ENCODE assay signal across 8 cellular contexts in the genomic region with DNA sequence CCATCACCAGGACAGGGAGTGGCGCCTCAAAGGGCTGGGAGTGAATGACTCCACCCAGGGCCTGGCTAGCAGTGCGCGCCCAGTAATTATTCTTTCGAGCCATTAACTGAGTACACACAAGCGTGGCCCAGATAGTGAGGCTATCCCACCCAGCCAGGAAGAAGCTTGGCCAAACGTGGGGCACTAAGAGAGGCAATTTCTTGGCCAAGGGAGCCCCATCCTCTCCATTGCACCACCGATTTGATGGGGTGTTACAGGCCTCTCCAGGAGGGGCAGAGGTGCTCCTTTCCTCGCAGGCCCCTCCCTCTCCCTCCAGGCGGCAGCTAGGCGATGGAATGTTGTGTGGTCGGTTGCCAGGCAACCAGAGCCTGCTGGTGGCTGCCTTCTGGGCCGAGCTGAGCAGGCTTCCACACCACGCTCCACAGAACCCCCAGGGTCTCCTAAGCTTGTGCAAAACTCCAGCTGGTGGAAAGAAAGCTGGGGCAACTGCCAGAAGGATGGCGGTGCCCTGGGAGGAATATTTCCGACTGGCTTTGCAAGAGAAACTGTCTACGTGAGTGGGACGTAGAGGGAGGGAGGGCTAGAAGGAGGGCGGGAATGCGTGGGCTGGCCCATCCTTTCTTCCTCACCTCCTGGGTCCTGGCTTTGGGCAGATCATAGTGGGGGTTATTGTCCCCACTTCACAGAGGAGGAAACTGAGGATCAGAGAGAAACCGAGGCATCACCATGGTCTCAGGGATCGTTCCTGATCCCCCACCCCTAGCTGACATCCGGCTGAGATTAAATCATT. TPM values are rescaled to one million over a fixed set of nuclear protein-coding genes. Genes with fewer than 3 reads are reported as not detected.
DNase-seq lines count a peak whose midpoint lies in the region; ATAC-seq and TF ChIP-seq lines count a peak whose summit lies in the region.

A gene (plus strand): TSS at position 364 of the 790 bp plus-strand sequence. CDS start 134 bp downstream, at position 498.

- H3K4me3 ChIP-seq in astrocyte of the spinal cord (ENCODE audit: low read depth, low read length) (no peak within 1 kb of the TSS), spleen (no peak within 1 kb of the TSS)

- TF ChIP-seq CTCF in astrocyte of the spinal cord (IDR thresholded peaks at IDR 0.05; ENCODE audit: low read depth, low read length) = peak; percentile 7
- TF ChIP-seq CTCF in spleen (IDR thresholded peaks at IDR 0.05 in 8 of 11, conservative IDR thresholded peaks at IDR 0.05 in 3 of 11) = no peak

- peak within 1 kb of the TSS; percentile 34 for H3K27ac Mint-ChIP-seq in stimulated activated memory B cell treated with anti-CD40 and anti-IgM and Interleukin-4, amounts not matched to agents 10 μg/mL and 1 μg/mL and 100 μg/mL, for 72 hours

- peaks cover 24% of the 10 kb centered on the region for H3K4me1 Mint-ChIP-seq in stimulated activated memory B cell treated with anti-CD40 and anti-IgM and Interleukin-4, amounts not matched to agents 10 μg/mL and 1 μg/mL and 100 μg/mL, for 72 hours

- TF ChIP-seq POLR2A in GM18505 (IDR thresholded peaks at IDR 0.05; ENCODE audit: borderline replicate concordance, extremely low read depth, insufficient read depth, insufficient read length) = no peak
- no peak for TF ChIP-seq POLR2A in spleen (IDR thresholded peaks at IDR 0.05)

- H3K9me3 ChIP-seq in spleen = peaks cover 0 to 10% (median 6%) of the 10 kb centered on the region in 8 donors

- H3K36me3 ChIP-seq in spleen = no peaks in the 10 kb centered on the region

- no peak within 1 kb of the TSS for H3K27ac ChIP-seq in spleen

- peaks cover 3% of the 10 kb centered on the region for H3K9me3 Mint-ChIP-seq in stimulated activated memory B cell treated with anti-CD40 and anti-IgM and Interleukin-4, amounts not matched to agents 10 μg/mL and 1 μg/mL and 100 μg/mL, for 72 hours

- no peaks in the 10 kb centered on the region for H3K36me3 Mint-ChIP-seq in stimulated activated memory B cell treated with anti-CD40 and anti-IgM and Interleukin-4, amounts not matched to agents 10 μg/mL and 1 μg/mL and 100 μg/mL, for 72 hours

- peaks cover 16 to 25% (median 22%) of the 10 kb centered on the region in 6 donors for H3K4me1 ChIP-seq in spleen

- H3K27me3 ChIP-seq in spleen (replicated peaks in 1 of 7) = peaks cover 0 to 54% (median 18%) of the 10 kb centered on the region in 7 donors

- ATAC-seq in stimulated activated memory B cell treated with anti-CD40 and anti-IgM and Interleukin-4, amounts not matched to agents 10 μg/mL and 1 μg/mL and 100 μg/mL, for 72 hours = no peak
- ATAC-seq in GM18505 (IDR thresholded peaks at IDR 0.05; ENCODE audit: unreplicated experiment) = no peak

- in situ Hi-C loops in astrocyte of the spinal cord (cut with HindIII; ENCODE audit: low sequenced_read_pairs) = no loop called here

- H3K27me3 Mint-ChIP-seq in stimulated activated memory B cell treated with anti-CD40 and anti-IgM and Interleukin-4, amounts not matched to agents 10 μg/mL and 1 μg/mL and 100 μg/mL, for 72 hours = peaks cover 28% of the 10 kb centered on the region

- peak; percentile 93 for DNase-seq in H4 (ENCODE audit: low spot score)
- DNase-seq in NCI-H2227 treated with DMSO at 0.1 percent for 48 hours (lab: John Stamatoyannopoulos, UW) = peak; percentile 88
- peak; percentile 85 for DNase-seq in astrocyte of the spinal cord (ENCODE audit: low read depth, low spot score)
- DNase-seq in iPS DF 19.7 (ENCODE audit: low read depth, low spot score) = peak; percentile 78
- DNase-seq in cortex of kidney (lab: John Stamatoyannopoulos, UW) = no peak
- DNase-seq in spleen = no peak

- no peak within 1 kb of the TSS for H3K4me3 Mint-ChIP-seq in stimulated activated memory B cell treated with anti-CD40 and anti-IgM and Interleukin-4, amounts not matched to agents 10 μg/mL and 1 μg/mL and 100 μg/mL, for 72 hours

- 29 to 67% (median 52%) methylated on average over 14 to 22 of the region's 22 CpGs for WGBS in spleen, 5 donors

- intact Hi-C loops in spleen (cut with DNase I; ENCODE audit: low total_unique reads) = loop anchor here (10.0 kb wide), 1 partner anchor 55 kb away; no protein-coding TSS in a partner anchor

RNA-seq across cellular contexts. Expression of the gene that starts here (rescaled TPM):
- not detected in 2 replicates for total RNA-seq in H4 (2014; rRNA removed; shearing (Covaris generic))
- total RNA-seq in spleen = not detected
- polyA plus RNA-seq in spleen = under 1 TPM; 0.64 to 0.71 (median 0.70) TPM

Comparison
In these comparisons a context has a peak if more than half of its experiments do, and no peak if none do; other contexts are left out.
1. Peak in DNase-seq in H4; RNA of the gene not detected or under 1 TPM.
2. DNase-seq: peak in NCI-H2227 treated with DMSO at 0.1 percent for 48 hours (single experiment), astrocyte of the spinal cord (single experiment) and iPS DF 19.7 (single experiment); none in cortex of kidney (single experiment) and spleen (single experiment).